16 cellular contexts compared by ENCODE assay signal in genomic region chr5:93302711-93303110, GRCh38.
DNase-seq lines count a peak whose midpoint lies in the region; ATAC-seq and TF ChIP-seq lines count a peak whose summit lies in the region.
"Had no signal": no experiment of that assay in that cellular context is flagged by ENCODE, and none has a peak within 500 bp of the region (broad histone marks: within the 10 kb centered on the region; RNA-seq: fewer than 3 reads in every experiment).

No MANE protein-coding gene starts in this region.

- H3K36me3 Mint-ChIP-seq in WTC11, result no peaks in the 10 kb centered on the region
- no peaks in the 10 kb centered on the region for H3K36me3 Mint-ChIP-seq in activated naive CD4-positive, alpha-beta T cell treated with anti-CD3 and anti-CD28 coated beads, Interleukin-2, amount 10 ng/mL, durations not matched to agents 7 days and 5 days
- H3K36me3 Mint-ChIP-seq: CD4-positive, alpha-beta memory T cell had no signal

- ATAC-seq in WTC11 (no peak), GM21447 (IDR thresholded peaks at IDR 0.05; ENCODE audit: unreplicated experiment) (no peak)
- ATAC-seq: HCT116, HepG2 had no signal

- H3K27me3 ChIP-seq in osteoblast (ENCODE audit: insufficient read depth, low read length), result no peaks in the 10 kb centered on the region

- H3K4me1 ChIP-seq in osteoblast (ENCODE audit: insufficient read depth, low read length), result peaks cover 13% of the 10 kb centered on the region

- H3K4me3 ChIP-seq in osteoblast (ENCODE audit: insufficient read depth, low read length), result no peak overlapping the region
- H3K4me3 ChIP-seq: GM23248 had no signal

- CTCF ChIA-PET in WTC11 (lab: Charles Lee), result no interaction called here
- CTCF ChIA-PET in activated naive CD4-positive, alpha-beta T cell treated with anti-CD3 and anti-CD28 coated beads, Interleukin-2, amount 10 ng/mL, durations not matched to agents 7 days and 5 days (lab: Charles Lee), result no interaction called here

- no peak overlapping the region for H3K27ac Mint-ChIP-seq in WTC11
- no peak overlapping the region for H3K27ac Mint-ChIP-seq in activated naive CD4-positive, alpha-beta T cell treated with anti-CD3 and anti-CD28 coated beads, Interleukin-2, amount 10 ng/mL, durations not matched to agents 7 days and 5 days

- peaks cover 53% of the 10 kb centered on the region for H3K4me1 Mint-ChIP-seq in WTC11
- H3K4me1 Mint-ChIP-seq in activated naive CD4-positive, alpha-beta T cell treated with anti-CD3 and anti-CD28 coated beads, Interleukin-2, amount 10 ng/mL, durations not matched to agents 7 days and 5 days, result no peaks in the 10 kb centered on the region

- H3K27ac ChIP-seq in osteoblast (ENCODE audit: low read depth, low read length), result no peak overlapping the region
- H3K27ac ChIP-seq: C4-2B, GM23248 had no signal

- POLR2A ChIA-PET in WTC11 (lab: Charles Lee), result no interaction called here

- no peak overlapping the region for H2AFZ ChIP-seq in osteoblast (ENCODE audit: low read length)
- H2AFZ ChIP-seq: GM23248 had no signal

- H3K9me3 Mint-ChIP-seq in WTC11, result no peaks in the 10 kb centered on the region
- H3K9me3 Mint-ChIP-seq in activated naive CD4-positive, alpha-beta T cell treated with anti-CD3 and anti-CD28 coated beads, Interleukin-2, amount 10 ng/mL, durations not matched to agents 7 days and 5 days, result no peaks in the 10 kb centered on the region

- H4K20me1 ChIP-seq in osteoblast (ENCODE audit: insufficient read depth, low read length), result no peaks in the 10 kb centered on the region

- TF ChIP-seq CTCF in osteoblast (IDR thresholded peaks at IDR 0.05; ENCODE audit: extremely low read depth, low read depth, low read length) (no peak), WTC11 (IDR thresholded peaks at IDR 0.05) (no peak)

- H3K4me3 Mint-ChIP-seq in WTC11, result no peak overlapping the region
- H3K4me3 Mint-ChIP-seq in activated naive CD4-positive, alpha-beta T cell treated with anti-CD3 and anti-CD28 coated beads, Interleukin-2, amount 10 ng/mL, durations not matched to agents 7 days and 5 days, result no peak overlapping the region
- H3K4me3 Mint-ChIP-seq: CD4-positive, alpha-beta memory T cell had no signal

- no peaks in the 10 kb centered on the region; the same call in 1 of the 2 replicates for H3K27me3 Mint-ChIP-seq in WTC11 (ENCODE audit: low read depth)
- H3K27me3 Mint-ChIP-seq in activated naive CD4-positive, alpha-beta T cell treated with anti-CD3 and anti-CD28 coated beads, Interleukin-2, amount 10 ng/mL, durations not matched to agents 7 days and 5 days, result no peaks in the 10 kb centered on the region

- peak overlapping the region; percentile 34 for H3K4me2 ChIP-seq in osteoblast (ENCODE audit: insufficient read depth, low read length)

- no peaks in the 10 kb centered on the region for H3K79me2 ChIP-seq in osteoblast (ENCODE audit: insufficient read depth, low read length)

- H3K36me3 ChIP-seq in osteoblast (ENCODE audit: insufficient read depth, low read length), result no peaks in the 10 kb centered on the region

- H3K9me3 ChIP-seq in osteoblast (ENCODE audit: low read depth, low read length), result no peaks in the 10 kb centered on the region

- DNase-seq in EH (ENCODE audit: low read depth) (peak; percentile 31), astrocyte of the hippocampus (ENCODE audit: low read depth, low spot score) (peak; percentile 31), iris pigment epithelial cell (ENCODE audit: low read depth) (peak; percentile 46), osteoblast (ENCODE audit: insufficient read length, low spot score, missing footprints) (no peak), WTC11 (ENCODE audit: low spot score) (no peak), GM19238 (ENCODE audit: insufficient read length, low spot score) (no peak)
- no peak for DNase-seq in activated naive CD4-positive, alpha-beta T cell treated with anti-CD3 and anti-CD28 coated beads, Interleukin-2, amount 10 ng/mL, durations not matched to agents 7 days and 5 days
- DNase-seq: ACHN; CD4-positive, alpha-beta memory T cell; DMS79 treated with DMSO at 0.1 percent for 48 hours; GDM1; GM23248 had no signal

TF ChIP-seq in WTC11, 78 proteins besides CTCF, POLR2A, EP300 and RAD21 (continues in another document):
- TF ChIP-seq, protein P1, sequence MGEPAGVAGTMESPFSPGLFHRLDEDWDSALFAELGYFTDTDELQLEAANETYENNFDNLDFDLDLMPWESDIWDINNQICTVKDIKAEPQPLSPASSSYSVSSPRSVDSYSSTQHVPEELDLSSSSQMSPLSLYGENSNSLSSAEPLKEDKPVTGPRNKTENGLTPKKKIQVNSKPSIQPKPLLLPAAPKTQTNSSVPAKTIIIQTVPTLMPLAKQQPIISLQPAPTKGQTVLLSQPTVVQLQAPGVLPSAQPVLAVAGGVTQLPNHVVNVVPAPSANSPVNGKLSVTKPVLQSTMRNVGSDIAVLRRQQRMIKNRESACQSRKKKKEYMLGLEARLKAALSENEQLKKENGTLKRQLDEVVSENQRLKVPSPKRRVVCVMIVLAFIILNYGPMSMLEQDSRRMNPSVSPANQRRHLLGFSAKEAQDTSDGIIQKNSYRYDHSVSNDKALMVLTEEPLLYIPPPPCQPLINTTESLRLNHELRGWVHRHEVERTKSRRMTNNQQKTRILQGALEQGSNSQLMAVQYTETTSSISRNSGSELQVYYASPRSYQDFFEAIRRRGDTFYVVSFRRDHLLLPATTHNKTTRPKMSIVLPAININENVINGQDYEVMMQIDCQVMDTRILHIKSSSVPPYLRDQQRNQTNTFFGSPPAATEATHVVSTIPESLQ (CRISPR knock-in tag; IDR thresholded peaks at IDR 0.05), result no peak
- TF ChIP-seq, protein P2, sequence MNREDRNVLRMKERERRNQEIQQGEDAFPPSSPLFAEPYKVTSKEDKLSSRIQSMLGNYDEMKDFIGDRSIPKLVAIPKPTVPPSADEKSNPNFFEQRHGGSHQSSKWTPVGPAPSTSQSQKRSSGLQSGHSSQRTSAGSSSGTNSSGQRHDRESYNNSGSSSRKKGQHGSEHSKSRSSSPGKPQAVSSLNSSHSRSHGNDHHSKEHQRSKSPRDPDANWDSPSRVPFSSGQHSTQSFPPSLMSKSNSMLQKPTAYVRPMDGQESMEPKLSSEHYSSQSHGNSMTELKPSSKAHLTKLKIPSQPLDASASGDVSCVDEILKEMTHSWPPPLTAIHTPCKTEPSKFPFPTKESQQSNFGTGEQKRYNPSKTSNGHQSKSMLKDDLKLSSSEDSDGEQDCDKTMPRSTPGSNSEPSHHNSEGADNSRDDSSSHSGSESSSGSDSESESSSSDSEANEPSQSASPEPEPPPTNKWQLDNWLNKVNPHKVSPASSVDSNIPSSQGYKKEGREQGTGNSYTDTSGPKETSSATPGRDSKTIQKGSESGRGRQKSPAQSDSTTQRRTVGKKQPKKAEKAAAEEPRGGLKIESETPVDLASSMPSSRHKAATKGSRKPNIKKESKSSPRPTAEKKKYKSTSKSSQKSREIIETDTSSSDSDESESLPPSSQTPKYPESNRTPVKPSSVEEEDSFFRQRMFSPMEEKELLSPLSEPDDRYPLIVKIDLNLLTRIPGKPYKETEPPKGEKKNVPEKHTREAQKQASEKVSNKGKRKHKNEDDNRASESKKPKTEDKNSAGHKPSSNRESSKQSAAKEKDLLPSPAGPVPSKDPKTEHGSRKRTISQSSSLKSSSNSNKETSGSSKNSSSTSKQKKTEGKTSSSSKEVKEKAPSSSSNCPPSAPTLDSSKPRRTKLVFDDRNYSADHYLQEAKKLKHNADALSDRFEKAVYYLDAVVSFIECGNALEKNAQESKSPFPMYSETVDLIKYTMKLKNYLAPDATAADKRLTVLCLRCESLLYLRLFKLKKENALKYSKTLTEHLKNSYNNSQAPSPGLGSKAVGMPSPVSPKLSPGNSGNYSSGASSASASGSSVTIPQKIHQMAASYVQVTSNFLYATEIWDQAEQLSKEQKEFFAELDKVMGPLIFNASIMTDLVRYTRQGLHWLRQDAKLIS (CRISPR knock-in tag; IDR thresholded peaks at IDR 0.05; ENCODE audit: borderline replicate concordance), result no peak
- TF ChIP-seq, protein P3, sequence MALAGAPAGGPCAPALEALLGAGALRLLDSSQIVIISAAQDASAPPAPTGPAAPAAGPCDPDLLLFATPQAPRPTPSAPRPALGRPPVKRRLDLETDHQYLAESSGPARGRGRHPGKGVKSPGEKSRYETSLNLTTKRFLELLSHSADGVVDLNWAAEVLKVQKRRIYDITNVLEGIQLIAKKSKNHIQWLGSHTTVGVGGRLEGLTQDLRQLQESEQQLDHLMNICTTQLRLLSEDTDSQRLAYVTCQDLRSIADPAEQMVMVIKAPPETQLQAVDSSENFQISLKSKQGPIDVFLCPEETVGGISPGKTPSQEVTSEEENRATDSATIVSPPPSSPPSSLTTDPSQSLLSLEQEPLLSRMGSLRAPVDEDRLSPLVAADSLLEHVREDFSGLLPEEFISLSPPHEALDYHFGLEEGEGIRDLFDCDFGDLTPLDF (CRISPR knock-in tag; IDR thresholded peaks at IDR 0.05), result no peak
- TF ChIP-seq NFATC4 (CRISPR knock-in tag; IDR thresholded peaks at IDR 0.05) (no peak), SMAD4 (CRISPR knock-in tag; IDR thresholded peaks at IDR 0.05) (no peak), AR (CRISPR knock-in tag; IDR thresholded peaks at IDR 0.05) (no peak)

Comparison
In these comparisons a context has a peak if more than half of its experiments do, and no peak if none do; other contexts are left out.
1. DNase-seq: peak in EH (single experiment), astrocyte of the hippocampus (single experiment) and iris pigment epithelial cell (single experiment); none in osteoblast (single experiment), WTC11 (single experiment), GM19238 (single experiment) and activated naive CD4-positive, alpha-beta T cell treated with anti-CD3 and anti-CD28 coated beads, Interleukin-2, amount 10 ng/mL, durations not matched to agents 7 days and 5 days (single experiment).